ENCODE assay signal across 8 cellular contexts in the genomic region with DNA sequence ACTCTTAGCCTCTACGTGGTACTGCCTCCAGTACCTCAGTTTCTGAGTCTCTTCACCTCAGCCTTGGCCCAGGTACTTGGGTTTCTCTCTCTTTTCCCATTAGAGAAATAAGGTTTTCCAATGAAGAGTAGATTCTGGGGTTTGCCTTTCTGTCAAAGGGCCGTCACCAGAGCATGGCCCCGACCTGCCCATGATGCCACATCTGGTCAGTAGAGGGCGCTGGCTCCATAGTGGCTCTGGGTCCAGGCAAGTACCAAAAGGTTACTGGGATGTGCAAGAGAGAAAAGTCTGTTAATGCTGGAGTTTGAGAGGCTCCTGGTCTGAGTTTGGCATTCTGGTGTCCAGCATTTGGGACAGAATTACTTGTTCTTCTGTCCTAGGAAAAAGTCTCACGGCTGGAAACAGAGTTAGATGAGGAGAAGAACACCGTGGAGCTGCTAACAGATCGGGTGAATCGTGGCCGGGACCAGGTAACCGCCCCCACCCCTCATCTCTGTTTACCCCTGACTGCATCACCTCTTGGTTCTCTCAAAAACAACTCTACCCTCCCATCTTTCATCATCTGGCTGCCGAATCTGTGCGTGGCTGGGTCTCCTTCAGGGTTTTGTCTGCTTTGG. TPM values are rescaled to one million over a fixed set of nuclear protein-coding genes. Genes with fewer than 3 reads are reported as not detected.
A peak's percentile ranks its signal among the peaks of the same experiment; 100 is the strongest.
DNase-seq lines count a peak whose midpoint lies in the region; ATAC-seq and TF ChIP-seq lines count a peak whose summit lies in the region.

No MANE protein-coding gene starts in this region.

- TF ChIP-seq POLR2A in esophagus muscularis mucosa (IDR thresholded peaks at IDR 0.05; ENCODE audit: low read depth) (no peak), stomach (IDR thresholded peaks at IDR 0.05) (no peak)

- H3K9me3 ChIP-seq in CD8-positive, alpha-beta memory T cell (ENCODE audit: low read length), result no peaks in the 10 kb centered on the region
- no peaks in the 10 kb centered on the region for H3K9me3 ChIP-seq in OCI-LY7 (ENCODE audit: low read length)
- no peaks in the 10 kb centered on the region for H3K9me3 ChIP-seq in esophagus muscularis mucosa
- no peaks in the 10 kb centered on the region for H3K9me3 ChIP-seq in stomach

- H2AFZ ChIP-seq in OCI-LY7 (ENCODE audit: low read length), result no peak overlapping the region

- H3K27me3 Mint-ChIP-seq in CD8-positive, alpha-beta memory T cell, result no peaks in the 10 kb centered on the region
- peaks cover 14% of the 10 kb centered on the region for H3K27me3 Mint-ChIP-seq in nephron (ENCODE audit: low read depth)

- no peaks in the 10 kb centered on the region for H4K20me1 ChIP-seq in OCI-LY7 (ENCODE audit: insufficient read depth, low read length)

- no peak overlapping the region for H3K4me3 ChIP-seq in CD8-positive, alpha-beta memory T cell (ENCODE audit: low read length)
- no peak overlapping the region for H3K4me3 ChIP-seq in OCI-LY7 (ENCODE audit: low read depth, low read length, poor library complexity, severe bottlenecking)
- no peak overlapping the region for H3K4me3 ChIP-seq in esophagus muscularis mucosa
- H3K4me3 ChIP-seq in stomach, result no peak overlapping the region

- POLR2A ChIA-PET in CD8-positive, alpha-beta memory T cell (lab: Charles Lee), result no interaction called here
- POLR2A ChIA-PET in OCI-LY7 (lab: Charles Lee), result no interaction called here

- TF ChIP-seq EP300 in esophagus muscularis mucosa (IDR thresholded peaks at IDR 0.05) (no peak), stomach (IDR thresholded peaks at IDR 0.05) (no peak)

- CTCF ChIA-PET in CD8-positive, alpha-beta memory T cell (lab: Charles Lee), result interaction anchor here (1.0 kb wide), 2 partner anchors 9 to 59 kb away, joined by 3 read pairs; no protein-coding TSS in a partner anchor
- CTCF ChIA-PET in OCI-LY7 (lab: Charles Lee; ENCODE audit: unreplicated experiment), result no interaction called here

- no peaks in the 10 kb centered on the region for H3K9me2 ChIP-seq in OCI-LY7 (ENCODE audit: insufficient read depth, low read length)

- TF ChIP-seq CTCF in OCI-LY7 (conservative IDR thresholded peaks at IDR 0.05; ENCODE audit: low read length) (peak; percentile 97), esophagus muscularis mucosa (IDR thresholded peaks at IDR 0.05) (peak; percentile 73 to 91 (median 85)), nephron (IDR thresholded peaks at IDR 0.05; ENCODE audit: unreplicated experiment in 3 of 3) (peak; percentile 64 to 77 (median 68)), stomach (IDR thresholded peaks at IDR 0.05) (peak in 5 of 7 experiments; percentile 67 to 87 (median 76))

- H3K4me2 ChIP-seq in OCI-LY7 (ENCODE audit: low read length), result no peak overlapping the region

- BruUV-seq in OCI-LY7 (replicated peaks; lab: Mats Ljungman, UMichigan), result no TSS peak

- WGBS in esophagus muscularis mucosa, result 61% methylated on average over 12 of the region's 12 CpGs
- WGBS in stomach, 5 donors, result 56 to 66% (median 64%) methylated on average over 12 of the region's 12 CpGs

- H3K36me3 ChIP-seq in CD8-positive, alpha-beta memory T cell (ENCODE audit: insufficient read depth, low read length), result no peaks in the 10 kb centered on the region
- no peaks in the 10 kb centered on the region for H3K36me3 ChIP-seq in OCI-LY7 (ENCODE audit: insufficient read depth, low read length)
- H3K36me3 ChIP-seq in esophagus muscularis mucosa, result peaks cover 0 to 4% (median 0%) of the 10 kb centered on the region in 4 donors
- H3K36me3 ChIP-seq in stomach, result peaks cover 4 to 82% (median 72%) of the 10 kb centered on the region in 4 donors

- no peak overlapping the region for H3K27ac ChIP-seq in CD8-positive, alpha-beta memory T cell (ENCODE audit: low read depth, low read length)
- H3K27ac ChIP-seq in OCI-LY7 (ENCODE audit: low read depth, low read length, poor library complexity, severe bottlenecking) (no peak overlapping the region), esophagus muscularis mucosa (replicated peaks in 1 of 4) (no peak overlapping the region), stomach (no peak overlapping the region)

- H3K27me3 ChIP-seq in CD8-positive, alpha-beta memory T cell (ENCODE audit: insufficient read depth, low read length, poor library complexity, severe bottlenecking), result no peaks in the 10 kb centered on the region
- H3K27me3 ChIP-seq in esophagus muscularis mucosa, result no peaks in the 10 kb centered on the region
- H3K27me3 ChIP-seq in stomach, result no peaks in the 10 kb centered on the region

- intact Hi-C loops in OCI-LY7 (cut with micrococcal nuclease; ENCODE audit: unreplicated experiment) (loop anchor here (1.0 kb wide), 2 partner anchors 91 to 201 kb away; no protein-coding TSS in a partner anchor), esophagus muscularis mucosa (cut with DNase I) (loop anchor here (2.0 to 5.0 kb wide), 2 partner anchors 92 to 200 kb away; no protein-coding TSS in a partner anchor), stomach (cut with DNase I; ENCODE audit: low total_unique reads) (loop anchor here (5.0 kb wide), 1 partner anchor 203 kb away; no protein-coding TSS in a partner anchor)

- H3K79me2 ChIP-seq in OCI-LY7 (ENCODE audit: insufficient read depth, low read depth, low read length), result no peaks in the 10 kb centered on the region

- H3K36me3 Mint-ChIP-seq in CD8-positive, alpha-beta memory T cell, result peaks cover 0 to 2% (median 0%) of the 10 kb centered on the region in 3 donors
- peaks cover 10% of the 10 kb centered on the region for H3K36me3 Mint-ChIP-seq in nephron (ENCODE audit: low read depth)

- H3K4me1 Mint-ChIP-seq in CD8-positive, alpha-beta memory T cell, result peaks cover 4 to 5% (median 5%) of the 10 kb centered on the region in 3 donors
- H3K4me1 Mint-ChIP-seq in nephron, result peaks cover 6% of the 10 kb centered on the region

- ATAC-seq in HG02798 (IDR thresholded peaks at IDR 0.05; ENCODE audit: poor library complexity, unreplicated experiment), result peak; percentile 39
- ATAC-seq in HG03354 (IDR thresholded peaks at IDR 0.05; ENCODE audit: poor library complexity, severe bottlenecking, unreplicated experiment), result no peak

- no peaks in the 10 kb centered on the region for H3K9me3 Mint-ChIP-seq in CD8-positive, alpha-beta memory T cell
- H3K9me3 Mint-ChIP-seq in nephron, result no peaks in the 10 kb centered on the region

- H3K27ac Mint-ChIP-seq in CD8-positive, alpha-beta memory T cell, result no peak overlapping the region
- H3K27ac Mint-ChIP-seq in nephron, result no peak overlapping the region

- peaks cover 7% of the 10 kb centered on the region for H3K4me1 ChIP-seq in CD8-positive, alpha-beta memory T cell (ENCODE audit: insufficient read depth, low read length)
- no peaks in the 10 kb centered on the region for H3K4me1 ChIP-seq in OCI-LY7 (ENCODE audit: insufficient read depth, low read length, poor library complexity, severe bottlenecking)
- peaks cover 6 to 13% (median 10%) of the 10 kb centered on the region in 4 donors for H3K4me1 ChIP-seq in esophagus muscularis mucosa
- peaks cover 8 to 11% (median 11%) of the 10 kb centered on the region in 4 donors for H3K4me1 ChIP-seq in stomach

- peak; percentile 38 to 79 (median 59) for DNase-seq in CD8-positive, alpha-beta memory T cell
- DNase-seq in OCI-LY7 (ENCODE audit: low spot score), result peak; percentile 70
- DNase-seq in activated T-cell treated with anti-CD3 and anti-CD28 coated beads for 24 hours (ENCODE audit: low read depth), result peak; percentile 65
- no peak for DNase-seq in esophagus muscularis mucosa (ENCODE audit: extremely low spot score)
- DNase-seq in stomach, result peak; percentile 84

- peak overlapping the region in 1 of 7 donors; percentile 56 for H3K4me3 Mint-ChIP-seq in CD8-positive, alpha-beta memory T cell
- no peak overlapping the region for H3K4me3 Mint-ChIP-seq in nephron

RNA-seq across cellular contexts. Expression of gene TUFT1, which starts 5.3 kb away (rescaled TPM):
- total RNA-seq in CD8-positive, alpha-beta memory T cell, result 1 to 10 TPM; 2.0 to 2.3 TPM
- polyA plus RNA-seq in CD8-positive, alpha-beta memory T cell, result 1.8 TPM
- 0.06 TPM in 1 of 2 replicates, not detected in the other for total RNA-seq in OCI-LY7 (2014; rRNA removed; shearing (Covaris generic))
- total RNA-seq in OCI-LY7 (2022), result 0.13 TPM in 1 of 2 replicates, not detected in the other
- total RNA-seq in esophagus muscularis mucosa, result 10 to 100 TPM; 10.4 to 24.2 (median 15.9) TPM
- total RNA-seq in stomach, result 10 to 100 TPM in 3 of 5 donors, 1 to 10 TPM in 2; 1.2 to 30.4 (median 13.9) TPM
- 10 to 100 TPM in 2 of 3 donors, 1 to 10 TPM in 1; 9.0 to 15.4 (median 10.8) TPM for polyA plus RNA-seq in stomach

RNA-seq across cellular contexts. Expression of gene CGN, which starts 23.6 kb away (rescaled TPM):
- total RNA-seq in CD8-positive, alpha-beta memory T cell, result 1 to 10 TPM; 1.1 to 1.6 TPM
- polyA plus RNA-seq in CD8-positive, alpha-beta memory T cell, result 0.36 TPM
- 1.7 and 2.5 TPM in 2 replicates for total RNA-seq in OCI-LY7 (2014; rRNA removed; shearing (Covaris generic))
- total RNA-seq in OCI-LY7 (2022) (5.5 TPM in 2 replicates), esophagus muscularis mucosa (1 to 10 TPM in 2 of 4 donors, under 1 TPM in 2; 0.42 to 3.1 (median 0.94) TPM), stomach (100 to 1,000 TPM in 3 of 5 donors, 10 to 100 TPM in 2; 21.4 to 137 (median 118) TPM)
- 10 to 100 TPM; 14.0 to 22.0 (median 21.2) TPM for polyA plus RNA-seq in stomach
